Comparison of ENCODE assay signal across 1 cellular context in genomic region chr6:138774370-138774769, GRCh38.
TF ChIP-seq lines count a peak whose summit lies in the region.

No MANE protein-coding gene starts in this region.

TF ChIP-seq in liver, 16 proteins besides CTCF, POLR2A, EP300 and RAD21 (continued from another document):
- TF ChIP-seq REST (IDR thresholded peaks at IDR 0.05) (no peak), EGR1 (IDR thresholded peaks at IDR 0.05; ENCODE audit: low read depth in 2 of 2) (no peak), ATF3 (IDR thresholded peaks at IDR 0.05) (no peak), YY1 (IDR thresholded peaks at IDR 0.05) (no peak), GABPA (IDR thresholded peaks at IDR 0.05 in 1 of 2, conservative IDR thresholded peaks at IDR 0.05 in 1 of 2) (no peak), HNF4G (IDR thresholded peaks at IDR 0.05) (no peak), HNF4A (conservative IDR thresholded peaks at IDR 0.05) (no peak), NR2F2 (IDR thresholded peaks at IDR 0.05) (no peak), FOXA1 (IDR thresholded peaks at IDR 0.05) (no peak), RXRA (IDR thresholded peaks at IDR 0.05) (no peak), SP1 (IDR thresholded peaks at IDR 0.05) (no peak)
- TF ChIP-seq, protein P1, sequence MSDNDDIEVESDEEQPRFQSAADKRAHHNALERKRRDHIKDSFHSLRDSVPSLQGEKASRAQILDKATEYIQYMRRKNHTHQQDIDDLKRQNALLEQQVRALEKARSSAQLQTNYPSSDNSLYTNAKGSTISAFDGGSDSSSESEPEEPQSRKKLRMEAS (IDR thresholded peaks at IDR 0.05): no peak
TF ChIP-seq in liver: peak in this region for 0.
